Comparison of ENCODE assay signal across 12 cellular contexts in genomic region chr3:194575484-194576210, GRCh38. TPM values are rescaled to one million over a fixed set of nuclear protein-coding genes. Genes with fewer than 3 reads are reported as not detected.
DNase-seq lines count a peak whose midpoint lies in the region; ATAC-seq, FAIRE-seq and TF ChIP-seq lines count a peak whose summit lies in the region.
"Had no signal": no experiment of that assay in that cellular context is flagged by ENCODE, and none has a peak within 500 bp of the region (broad histone marks: within the 10 kb centered on the region; RNA-seq: fewer than 3 reads in every experiment).

No MANE protein-coding gene starts in this region.

- peak overlapping the region; percentile 78 for H3K9ac ChIP-seq in astrocyte (ENCODE audit: low read length)

- no peaks in the 10 kb centered on the region for H3K79me2 ChIP-seq in astrocyte (ENCODE audit: insufficient read depth, low read length)

- H3K9me3 Mint-ChIP-seq in astrocyte (ENCODE audit: unreplicated experiment): no peaks in the 10 kb centered on the region
- H3K9me3 Mint-ChIP-seq: activated T-cell treated with anti-CD3 and anti-CD28 coated beads, Interleukin-2, amount 50 U/mL, for 24 hours; naive B cell had no signal

- H2AFZ ChIP-seq in astrocyte (ENCODE audit: low read depth, low read length): no peak overlapping the region

- H3K36me3 Mint-ChIP-seq in astrocyte (ENCODE audit: low read depth, unreplicated experiment): no peaks in the 10 kb centered on the region
- H3K36me3 Mint-ChIP-seq: naive B cell had no signal

- H3K27ac Mint-ChIP-seq in astrocyte (ENCODE audit: unreplicated experiment): no peak overlapping the region
- H3K27ac Mint-ChIP-seq: activated T-cell treated with anti-CD3 and anti-CD28 coated beads, Interleukin-2, amount 50 U/mL, for 24 hours had no signal

- peak overlapping the region; percentile 75 for H3K27ac ChIP-seq in astrocyte (ENCODE audit: low read depth, low read length)
- H3K27ac ChIP-seq: SJSA1 had no signal

- no peak for FAIRE-seq in astrocyte (lab: Jason Lieb, UNC)
- FAIRE-seq: GM18507 had no signal

- H3K27me3 Mint-ChIP-seq in astrocyte (ENCODE audit: low read depth, unreplicated experiment): no peaks in the 10 kb centered on the region

- no peaks in the 10 kb centered on the region for H3K36me3 ChIP-seq in astrocyte (ENCODE audit: insufficient read depth, low read length)
- H3K36me3 ChIP-seq: SJSA1 had no signal

- TF ChIP-seq CTCF in astrocyte (IDR thresholded peaks at IDR 0.05; ENCODE audit: insufficient read depth, low read depth, low read length): no peak

- no peak overlapping the region for H3K4me3 Mint-ChIP-seq in astrocyte (ENCODE audit: unreplicated experiment)
- H3K4me3 Mint-ChIP-seq: activated T-cell treated with anti-CD3 and anti-CD28 coated beads, Interleukin-2, amount 50 U/mL, for 24 hours; naive B cell had no signal

- no peaks in the 10 kb centered on the region for H3K27me3 ChIP-seq in astrocyte (ENCODE audit: insufficient read depth, low read length)
- H3K27me3 ChIP-seq: SJSA1 had no signal

- no peak for ATAC-seq in HG03439 (IDR thresholded peaks at IDR 0.05; ENCODE audit: unreplicated experiment)

- no peaks in the 10 kb centered on the region for H4K20me1 ChIP-seq in astrocyte (ENCODE audit: insufficient read depth, low read length)

- peak overlapping the region; percentile 75 for H3K4me2 ChIP-seq in astrocyte (ENCODE audit: low read length)

- H3K9me3 ChIP-seq in astrocyte (ENCODE audit: insufficient read depth, low read depth, low read length): no peaks in the 10 kb centered on the region
- H3K9me3 ChIP-seq: SJSA1 had no signal

- H3K4me3 ChIP-seq in astrocyte (ENCODE audit: insufficient read depth, low read depth, low read length): no peak overlapping the region
- H3K4me3 ChIP-seq: SJSA1 had no signal

- peaks cover 46% of the 10 kb centered on the region for H3K4me1 Mint-ChIP-seq in astrocyte (ENCODE audit: low read depth, unreplicated experiment)

- DNase-seq in A172 (ENCODE audit: low spot score) (peak; percentile 49), LHCN-M2 (ENCODE audit: low read depth) (peak; percentile 37), astrocyte (ENCODE audit: low read depth) (peak; percentile 68), iris pigment epithelial cell (ENCODE audit: low read depth) (peak; percentile 87), NCI-H1417 (lab: John Stamatoyannopoulos, UW) (no peak), NCI-H526 treated with DMSO at 0.1 percent for 48 hours (lab: John Stamatoyannopoulos, UW) (no peak)
- no peak for DNase-seq in stimulated activated CD4-positive, alpha-beta T cell treated with anti-CD3 and anti-CD28 coated beads, Interleukin-2, amount 100 ng/mL, for 48 hours
- DNase-seq: activated T-cell treated with anti-CD3 and anti-CD28 coated beads, Interleukin-2, amount 50 U/mL, for 24 hours; naive B cell had no signal

- H3K4me1 ChIP-seq in astrocyte (ENCODE audit: insufficient read depth, low read length): peaks cover 62% of the 10 kb centered on the region

RNA-seq across cellular contexts. Expression of gene TMEM44, which starts 57.6 kb away (rescaled TPM):
- 14.2 and 15.4 TPM in 2 replicates for total RNA-seq in A172 (2014; rRNA removed; shearing (Covaris generic))
- total RNA-seq in LHCN-M2 (2014; rRNA removed): 32.8 and 35.6 TPM in 2 replicates
- polyA plus RNA-seq in LHCN-M2 (2012): 28.7 TPM
- 9.8 and 10.5 TPM in 2 replicates for total RNA-seq in astrocyte

Comparison
In these comparisons a context has a peak if more than half of its experiments do, and no peak if none do; other contexts are left out.
1. DNase-seq: peak in A172 (single experiment), LHCN-M2 (single experiment), astrocyte (single experiment) and iris pigment epithelial cell (single experiment); none in NCI-H1417 (0 of 3), NCI-H526 treated with DMSO at 0.1 percent for 48 hours (single experiment) and stimulated activated CD4-positive, alpha-beta T cell treated with anti-CD3 and anti-CD28 coated beads, Interleukin-2, amount 100 ng/mL, for 48 hours (0 of 2).